In genomic region chr1:154558610-154559495, GRCh38 we compare ENCODE assay signal across 8 cellular contexts. TPM values are rescaled to one million over a fixed set of nuclear protein-coding genes. Genes with fewer than 3 reads are reported as not detected.
DNase-seq lines count a peak whose midpoint lies in the region; ATAC-seq and TF ChIP-seq lines count a peak whose summit lies in the region.

Gene UBE2Q1 (minus strand): TSS chr1:154558662. CDS start chr1:154558553, 109 bp downstream.

- peak within 1 kb of the TSS; percentile 99 for H3K4me3 ChIP-seq in GM08714 (ENCODE audit: low read length)
- peak within 1 kb of the TSS; percentile 82 to 83 for H3K4me3 ChIP-seq in testis

- peaks cover 17% of the 10 kb centered on the region for H3K4me1 ChIP-seq in testis

- peak within 1 kb of the TSS; percentile 94 to 97 for H3K27ac Mint-ChIP-seq in activated naive CD4-positive, alpha-beta T cell treated with anti-CD3 and anti-CD28 coated beads, Interleukin-2, amount 50 U/mL, for 72 hours

- no peaks in the 10 kb centered on the region for H3K9me3 ChIP-seq in testis

- peak within 1 kb of the TSS; percentile 87 for H3K27ac ChIP-seq in testis

- 0% methylated on average over 23 to 76 of the region's 77 CpGs for WGBS in testis, 2 donors

- peaks cover 23 to 25% of the 10 kb centered on the region in 2 donors for H3K36me3 Mint-ChIP-seq in activated naive CD4-positive, alpha-beta T cell treated with anti-CD3 and anti-CD28 coated beads, Interleukin-2, amount 50 U/mL, for 72 hours

- intact Hi-C loops in testis (cut with DNase I; ENCODE audit: low total_unique reads), result no loop called here

- ATAC-seq in HG02610 (IDR thresholded peaks at IDR 0.05; ENCODE audit: unreplicated experiment) (peak; percentile 89), omental fat pad (ENCODE audit: low FRiP score) (peak; percentile 95)
- ATAC-seq in activated naive CD4-positive, alpha-beta T cell treated with anti-CD3 and anti-CD28 coated beads, Interleukin-2, amount 50 U/mL, for 72 hours, result peak; percentile 95 to 96

- no peak for TF ChIP-seq POLR2A in testis (IDR thresholded peaks at IDR 0.05)

- no peaks in the 10 kb centered on the region for H3K27me3 ChIP-seq in testis

- no peak for TF ChIP-seq CTCF in omental fat pad (IDR thresholded peaks at IDR 0.05)
- peak in 1 of 3 experiments; percentile 10 for TF ChIP-seq CTCF in testis (IDR thresholded peaks at IDR 0.05)

- H3K36me3 ChIP-seq in testis (ENCODE audit: low read depth, missing control alignments), result no peaks in the 10 kb centered on the region

- no peaks in the 10 kb centered on the region for H3K9me3 Mint-ChIP-seq in activated naive CD4-positive, alpha-beta T cell treated with anti-CD3 and anti-CD28 coated beads, Interleukin-2, amount 50 U/mL, for 72 hours

- peak; percentile 99 for DNase-seq in NCI-H1092 treated with DMSO at 0.1 percent for 48 hours (lab: John Stamatoyannopoulos, UW)
- DNase-seq in SKM-1 (lab: John Stamatoyannopoulos, UW; ENCODE audit: unreplicated experiment), result peak; percentile 100
- peak; percentile 98 to 99 for DNase-seq in activated naive CD4-positive, alpha-beta T cell treated with anti-CD3 and anti-CD28 coated beads, Interleukin-2, amount 50 U/mL, for 72 hours (ENCODE audit: low spot score in 2 of 2)
- DNase-seq in glomerular endothelial cell (ENCODE audit: extremely low read depth, low read depth, low spot score), result peak; percentile 77
- peak; percentile 96 for DNase-seq in omental fat pad (ENCODE audit: low spot score)
- peak; percentile 99 for DNase-seq in testis

RNA-seq across cellular contexts. Expression of gene UBE2Q1, which starts in this region (rescaled TPM):
- 100 to 1,000 TPM in 1 of 2 donors, 10 to 100 TPM in 1; 99.5 to 113 TPM for total RNA-seq in activated naive CD4-positive, alpha-beta T cell treated with anti-CD3 and anti-CD28 coated beads, Interleukin-2, amount 50 U/mL, for 72 hours
- total RNA-seq in glomerular endothelial cell, result 40.5 and 42.1 TPM in 2 replicates
- 10 to 100 TPM; 25.6 to 37.1 (median 31.9) TPM for total RNA-seq in omental fat pad
- 10 to 100 TPM; 63.5 to 65.2 TPM for total RNA-seq in testis
- polyA plus RNA-seq in testis (ENCODE audit: insufficient read depth, low read depth, low replicate concordance), result 128 TPM

Comparison
In these comparisons a context has a peak if more than half of its experiments do, and no peak if none do; other contexts are left out.
1. Peak in every context shown above with its lines: DNase-seq, ATAC-seq, H3K4me3 ChIP-seq and H3K27ac ChIP-seq.